ENCODE assay signal across 24 cellular contexts in genomic region chr11:1479006-1479677, GRCh38. TPM values are rescaled to one million over a fixed set of nuclear protein-coding genes. Genes with fewer than 3 reads are reported as not detected.
DNase-seq lines count a peak whose midpoint lies in the region; ATAC-seq and TF ChIP-seq lines count a peak whose summit lies in the region.
"Had no signal": no experiment of that assay in that cellular context is flagged by ENCODE, and none has a peak within 500 bp of the region (broad histone marks: within the 10 kb centered on the region; RNA-seq: fewer than 3 reads in every experiment).

No MANE protein-coding gene starts in this region.

- DNase-seq in CD14-positive monocyte (ENCODE audit: low spot score) (peak; percentile 36), chondrocyte (ENCODE audit: low spot score) (peak; percentile 71), left lobe of liver (ENCODE audit: low spot score) (no peak), sigmoid colon (peak; percentile 67), GF-D8 (lab: John Stamatoyannopoulos, UW) (no peak), DMS 273 treated with DMSO at 0.1 percent for 48 hours (lab: John Stamatoyannopoulos, UW) (no peak), NCI-H446 treated with DMSO at 0.1 percent for 48 hours (lab: John Stamatoyannopoulos, UW) (no peak)
- DNase-seq: activated CD4-positive, alpha-beta T cell treated with anti-CD3 and anti-CD28 coated beads for 48 hours; activated T-cell treated with anti-CD3 and anti-CD28 coated beads, Interleukin-2, amount 50 U/mL, for 72 hours; Caco-2; dermis blood vessel endothelial cell; DND-41; head of caudate nucleus; KG1; natural killer cell; NCI-H1694; NCI-H526; SK-N-SH; T-helper 2 cell had no signal

- peak overlapping the region in 1 of 7 donors; percentile 82 for H3K27ac Mint-ChIP-seq in CD14-positive monocyte
- H3K27ac Mint-ChIP-seq in chondrocyte (ENCODE audit: unreplicated experiment): no peak overlapping the region
- H3K27ac Mint-ChIP-seq: activated naive CD4-positive, alpha-beta T cell treated with anti-CD3 and anti-CD28 coated beads, Interleukin-2, amount 50 U/mL, for 24 hours; activated T-cell treated with anti-CD3 and anti-CD28 coated beads, Interleukin-2, amount 50 U/mL, for 72 hours had no signal

- TF ChIP-seq EP300 in sigmoid colon (IDR thresholded peaks at IDR 0.05): no peak

- H3K4me1 Mint-ChIP-seq in CD14-positive monocyte (peaks cover 12% of the 10 kb centered on the region), chondrocyte (ENCODE audit: low read depth) (peaks cover 12% of the 10 kb centered on the region)
- H3K4me1 Mint-ChIP-seq: activated naive CD4-positive, alpha-beta T cell treated with anti-CD3 and anti-CD28 coated beads, Interleukin-2, amount 50 U/mL, for 24 hours had no signal

- H3K4me3 ChIP-seq in sigmoid colon: no peak overlapping the region
- H3K4me3 ChIP-seq: cardiac muscle cell, GM12878 had no signal

- intact Hi-C loops in CD14-positive monocyte (cut with micrococcal nuclease) (no loop called here), sigmoid colon (cut with DNase I) (no loop called here)

- peaks cover 0 to 63% (median 57%) of the 10 kb centered on the region in 4 donors for H3K4me1 ChIP-seq in sigmoid colon
- H3K4me1 ChIP-seq: Caco-2, parathyroid adenoma had no signal

- no peaks in the 10 kb centered on the region for H3K27me3 ChIP-seq in sigmoid colon
- H3K27me3 ChIP-seq: cardiac muscle cell had no signal

- H3K36me3 Mint-ChIP-seq in CD14-positive monocyte (peaks cover 62 to 70% of the 10 kb centered on the region in 2 donors), chondrocyte (ENCODE audit: low read depth) (peaks cover 17% of the 10 kb centered on the region)

- ATAC-seq in left lobe of liver (peak; percentile 10), GM18519 (IDR thresholded peaks at IDR 0.05; ENCODE audit: low FRiP score, unreplicated experiment) (no peak)
- ATAC-seq: activated T-cell treated with anti-CD3 and anti-CD28 coated beads, Interleukin-2, amount 50 U/mL, for 72 hours; GM12878; natural killer cell had no signal

- H3K9me3 ChIP-seq in sigmoid colon: no peaks in the 10 kb centered on the region
- H3K9me3 ChIP-seq: Caco-2, SK-N-SH had no signal

- H3K27ac ChIP-seq in sigmoid colon: peak overlapping the region; percentile 92 to 96 (median 94)
- H3K27ac ChIP-seq: cardiac muscle cell, parathyroid adenoma had no signal

- peaks cover 16 to 65% (median 44%) of the 10 kb centered on the region in 4 donors for H3K36me3 ChIP-seq in sigmoid colon
- H3K36me3 ChIP-seq: cardiac muscle cell had no signal

- H3K9me3 Mint-ChIP-seq in CD14-positive monocyte (no peaks in the 10 kb centered on the region), chondrocyte (ENCODE audit: low read depth) (no peaks in the 10 kb centered on the region)
- H3K9me3 Mint-ChIP-seq: activated naive CD4-positive, alpha-beta T cell treated with anti-CD3 and anti-CD28 coated beads, Interleukin-2, amount 50 U/mL, for 24 hours; activated T-cell treated with anti-CD3 and anti-CD28 coated beads, Interleukin-2, amount 50 U/mL, for 72 hours; natural killer cell had no signal

- no peak overlapping the region for H3K4me3 Mint-ChIP-seq in CD14-positive monocyte
- no peak overlapping the region for H3K4me3 Mint-ChIP-seq in chondrocyte (ENCODE audit: unreplicated experiment)
- H3K4me3 Mint-ChIP-seq: activated naive CD4-positive, alpha-beta T cell treated with anti-CD3 and anti-CD28 coated beads, Interleukin-2, amount 50 U/mL, for 24 hours; activated T-cell treated with anti-CD3 and anti-CD28 coated beads, Interleukin-2, amount 50 U/mL, for 72 hours; natural killer cell had no signal

- TF ChIP-seq CTCF in CD14-positive monocyte (IDR thresholded peaks at IDR 0.05) (no peak), chondrocyte (IDR thresholded peaks at IDR 0.05) (no peak), sigmoid colon (IDR thresholded peaks at IDR 0.05) (no peak)

- WGBS in sigmoid colon, 2 donors: 88 to 89% methylated on average over 9 of the region's 9 CpGs

- H3K27me3 Mint-ChIP-seq in CD14-positive monocyte (ENCODE audit: low read depth in 3 of 3): no peaks in the 10 kb centered on the region
- H3K27me3 Mint-ChIP-seq in chondrocyte (ENCODE audit: low read depth): no peaks in the 10 kb centered on the region
- H3K27me3 Mint-ChIP-seq: activated naive CD4-positive, alpha-beta T cell treated with anti-CD3 and anti-CD28 coated beads, Interleukin-2, amount 50 U/mL, for 24 hours had no signal

- no peak for TF ChIP-seq POLR2A in sigmoid colon (IDR thresholded peaks at IDR 0.05)

RNA-seq across cellular contexts. Expression of gene MOB2, which starts 7.4 kb away (rescaled TPM):
- polyA plus RNA-seq in CD14-positive monocyte: 10 to 100 TPM; 22.1 to 22.5 TPM
- total RNA-seq in chondrocyte: 24.9 to 28.0 TPM (median 26.9 TPM) in 3 replicates
- 12.6 TPM for total RNA-seq in left lobe of liver
- total RNA-seq in sigmoid colon: 10 to 100 TPM; 68.6 to 88.9 (median 71.5) TPM
- polyA plus RNA-seq in sigmoid colon: 10 to 100 TPM; 46.2 to 55.0 (median 53.5) TPM

Comparison
In these comparisons a context has a peak if more than half of its experiments do, and no peak if none do; other contexts are left out.
1. DNase-seq: peak in CD14-positive monocyte (single experiment), chondrocyte (single experiment) and sigmoid colon (single experiment); none in left lobe of liver (single experiment), GF-D8 (single experiment), DMS 273 treated with DMSO at 0.1 percent for 48 hours (single experiment) and NCI-H446 treated with DMSO at 0.1 percent for 48 hours (single experiment).